Comparison of ENCODE assay signal across 22 cellular contexts in the genomic region with DNA sequence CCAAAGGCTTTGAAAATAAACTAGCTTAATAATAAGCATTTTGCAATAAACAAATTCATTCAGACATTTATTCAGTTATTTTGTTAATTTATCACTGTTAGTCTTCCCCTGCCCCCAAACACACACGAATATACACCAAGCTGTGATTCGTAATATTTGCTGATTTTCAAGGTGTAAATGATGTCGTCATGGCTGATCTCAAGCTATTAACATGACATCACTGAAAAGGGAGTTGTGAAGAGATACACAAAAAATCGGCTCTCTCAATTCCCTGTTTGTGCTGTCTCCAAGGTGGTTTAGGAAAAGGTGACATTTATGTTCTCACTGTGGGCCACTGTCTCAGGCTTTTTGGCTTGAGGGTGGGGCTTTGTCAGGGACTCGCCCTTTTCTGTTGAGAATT.
DNase-seq lines count a peak whose midpoint lies in the region; ATAC-seq, FAIRE-seq and TF ChIP-seq lines count a peak whose summit lies in the region.
"Had no signal": no experiment of that assay in that cellular context is flagged by ENCODE, and none has a peak within 500 bp of the region (broad histone marks: within the 10 kb centered on the region; RNA-seq: fewer than 3 reads in every experiment).

No MANE protein-coding gene starts in this region.

- DNase-seq in NCI-H146 (lab: John Stamatoyannopoulos, UW) (peak; percentile 52), NCI-H748 (lab: John Stamatoyannopoulos, UW; ENCODE audit: unreplicated experiment) (peak; percentile 85), GM12878 (ENCODE audit: low read depth, low spot score) (no peak), substantia nigra (lab: John Stamatoyannopoulos, UW) (no peak), SW480 (ENCODE audit: low spot score) (no peak), mesothelial cell of epicardium (ENCODE audit: low spot score in 2 of 2, unreplicated experiment in 2 of 2) (no peak), 8988T (no peak)
- DNase-seq: ACHN; BE2C; C1 segment of cervical spinal cord; CD4-positive, CD25-positive, alpha-beta regulatory T cell; CD8-positive, alpha-beta memory T cell; COR-L47; DMS 273 treated with DMSO at 0.1 percent for 48 hours; DMS79; GF-D8; H9; IMR-90 had no signal

- H3K9me3 Mint-ChIP-seq in mesothelial cell of epicardium: no peaks in the 10 kb centered on the region
- H3K9me3 Mint-ChIP-seq: H9 had no signal

- H3K4me3 ChIP-seq in HEK293 (ENCODE audit: low read depth, low read length): no peak overlapping the region
- no peak overlapping the region for H3K4me3 ChIP-seq in GM12878
- H3K4me3 ChIP-seq: K562 had no signal

- FAIRE-seq in GM12878 (lab: Jason Lieb, UNC): no peak
- FAIRE-seq: A204.1, H1, K562 had no signal

- H3K27ac ChIP-seq in HEK293 (ENCODE audit: extremely low read depth, low read depth, low read length) (no peak overlapping the region), GM12878 (ENCODE audit: control insufficient read depth, insufficient read depth) (no peak overlapping the region), substantia nigra (ENCODE audit: low read depth, low read length, poor library complexity, severe bottlenecking) (no peak overlapping the region)

- no peaks in the 10 kb centered on the region for H3K27me3 Mint-ChIP-seq in mesothelial cell of epicardium (ENCODE audit: low read depth)
- H3K27me3 Mint-ChIP-seq: CD4-positive, CD25-positive, alpha-beta regulatory T cell; CD8-positive, alpha-beta memory T cell had no signal

- H3K4me1 ChIP-seq in HEK293 (ENCODE audit: control insufficient read depth, insufficient read depth, low read length) (no peaks in the 10 kb centered on the region), GM12878 (ENCODE audit: control insufficient read depth, insufficient read depth, low read length) (no peaks in the 10 kb centered on the region)
- H3K4me1 ChIP-seq: BE2C had no signal

- no peaks in the 10 kb centered on the region for H3K79me2 ChIP-seq in GM12878 (ENCODE audit: control insufficient read depth, insufficient read depth, low read length)

- no peaks in the 10 kb centered on the region for H3K36me3 ChIP-seq in HEK293 (ENCODE audit: control insufficient read depth in 2 of 2, insufficient read depth in 1 of 2, low read length in 2 of 2)
- no peaks in the 10 kb centered on the region for H3K36me3 ChIP-seq in GM12878 (ENCODE audit: control insufficient read depth in 2 of 2, insufficient read depth in 2 of 2, low read length in 1 of 2)
- H3K36me3 ChIP-seq: BE2C had no signal

- SMC1A ChIA-PET in GM12878 (lab: Charles Lee; ENCODE audit: uncharacterized antibody, unreplicated experiment): interaction anchor here (0.8 to 1.7 kb wide), 3 partner anchors 12 to 59 kb away, joined by 3 to 5 read pairs (median 5); no protein-coding TSS in a partner anchor

- TF ChIP-seq RAD21 in GM12878 (IDR thresholded peaks at IDR 0.05; ENCODE audit: insufficient read depth, low read depth, low read length): no peak

- no peaks in the 10 kb centered on the region for H3K27me3 ChIP-seq in GM12878 (replicated peaks in 1 of 2; ENCODE audit: control insufficient read depth in 2 of 2, insufficient read depth in 2 of 2, low read length in 1 of 2)
- H3K27me3 ChIP-seq: BE2C had no signal

- H3K9me3 ChIP-seq in HEK293 (ENCODE audit: control insufficient read depth, insufficient read depth, low read depth, low read length) (no peaks in the 10 kb centered on the region), GM12878 (replicated peaks; ENCODE audit: control insufficient read depth, insufficient read depth, low read length) (no peaks in the 10 kb centered on the region)
- H3K9me3 ChIP-seq: BE2C had no signal

- H3K27ac Mint-ChIP-seq in mesothelial cell of epicardium: no peak overlapping the region
- H3K27ac Mint-ChIP-seq: CD4-positive, CD25-positive, alpha-beta regulatory T cell; CD8-positive, alpha-beta memory T cell; H9 had no signal

- 5% methylated on average over 5 of the region's 5 CpGs for WGBS in GM12878 (ENCODE audit: insufficient coverage, insufficient replicate concordance, low lambda C conversion rate, missing lambda C conversion rate)

- intact Hi-C loops in GM12878 (cut with micrococcal nuclease; ENCODE audit: unreplicated experiment): no loop called here

- in situ Hi-C loops in GM12878 (cut with MboI): no loop called here

- H4K20me1 ChIP-seq in GM12878 (ENCODE audit: control insufficient read depth, insufficient read depth): no peaks in the 10 kb centered on the region

- TF ChIP-seq EP300 in GM12878 (IDR thresholded peaks at IDR 0.05; ENCODE audit: borderline replicate concordance in 1 of 2, control insufficient read depth in 1 of 2, low read depth in 2 of 2, low read length in 2 of 2): no peak

- H3K4me1 Mint-ChIP-seq in mesothelial cell of epicardium: no peaks in the 10 kb centered on the region
- H3K4me1 Mint-ChIP-seq: CD4-positive, CD25-positive, alpha-beta regulatory T cell; CD8-positive, alpha-beta memory T cell; H9 had no signal

- no peaks in the 10 kb centered on the region for H3K36me3 Mint-ChIP-seq in mesothelial cell of epicardium
- H3K36me3 Mint-ChIP-seq: CD4-positive, CD25-positive, alpha-beta regulatory T cell; CD8-positive, alpha-beta memory T cell had no signal

- H2AFZ ChIP-seq in GM12878 (ENCODE audit: control insufficient read depth, low read depth, low read length): no peak overlapping the region

- no peak overlapping the region for H3K4me3 Mint-ChIP-seq in mesothelial cell of epicardium
- H3K4me3 Mint-ChIP-seq: CD4-positive, CD25-positive, alpha-beta regulatory T cell; CD8-positive, alpha-beta memory T cell; H9 had no signal

- no peak overlapping the region for H3K9ac ChIP-seq in GM12878 (ENCODE audit: control insufficient read depth, insufficient read depth, low read length)

- no TSS peak for BruUV-seq in GM12878 (replicated peaks; lab: Mats Ljungman, UMichigan)

- TF ChIP-seq CTCF in HEK293 (tag by site-specific recombination; IDR thresholded peaks at IDR 0.05): no peak
- TF ChIP-seq CTCF in GM12878 (IDR thresholded peaks at IDR 0.05 in 2 of 3, conservative IDR thresholded peaks at IDR 0.05 in 1 of 3; ENCODE audit: control insufficient read depth in 2 of 3, extremely low read depth in 1 of 3, insufficient read depth in 1 of 3, low read depth in 3 of 3, low read length in 3 of 3): no peak
- no peak for TF ChIP-seq CTCF in mesothelial cell of epicardium (IDR thresholded peaks at IDR 0.05; ENCODE audit: unreplicated experiment)

- RAD21 ChIA-PET in GM12878 (lab: Charles Lee; ENCODE audit: unreplicated experiment): interaction anchor here (1.0 kb wide), 1 partner anchor 7 kb away, joined by 4 read pairs; no protein-coding TSS in a partner anchor

- no peak for ATAC-seq in GM12878
- ATAC-seq: K562 had no signal

- H3K4me2 ChIP-seq in GM12878 (ENCODE audit: control insufficient read depth, insufficient read depth): no peak overlapping the region

- POLR2A ChIA-PET in HEK293 (lab: Yijun Ruan, JAX): no interaction called here
- POLR2A ChIA-PET in GM12878 (lab: Charles Lee): no interaction called here

- TF ChIP-seq POLR2A in GM12878 (IDR thresholded peaks at IDR 0.05; ENCODE audit: low read depth, low read length): no peak

- CTCF ChIA-PET in HEK293 (lab: Yijun Ruan, JAX) (no interaction called here), GM12878 (lab: Yijun Ruan, JAX) (interaction anchor here (1.0 to 1.2 kb wide), 2 partner anchors 10 to 24 kb away, joined by 3 read pairs; no protein-coding TSS in a partner anchor)

TF ChIP-seq in HEK293, 187 proteins besides CTCF, POLR2A, EP300 and RAD21 (continues in another document):
- TF ChIP-seq, protein P1, sequence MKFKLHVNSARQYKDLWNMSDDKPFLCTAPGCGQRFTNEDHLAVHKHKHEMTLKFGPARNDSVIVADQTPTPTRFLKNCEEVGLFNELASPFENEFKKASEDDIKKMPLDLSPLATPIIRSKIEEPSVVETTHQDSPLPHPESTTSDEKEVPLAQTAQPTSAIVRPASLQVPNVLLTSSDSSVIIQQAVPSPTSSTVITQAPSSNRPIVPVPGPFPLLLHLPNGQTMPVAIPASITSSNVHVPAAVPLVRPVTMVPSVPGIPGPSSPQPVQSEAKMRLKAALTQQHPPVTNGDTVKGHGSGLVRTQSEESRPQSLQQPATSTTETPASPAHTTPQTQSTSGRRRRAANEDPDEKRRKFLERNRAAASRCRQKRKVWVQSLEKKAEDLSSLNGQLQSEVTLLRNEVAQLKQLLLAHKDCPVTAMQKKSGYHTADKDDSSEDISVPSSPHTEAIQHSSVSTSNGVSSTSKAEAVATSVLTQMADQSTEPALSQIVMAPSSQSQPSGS (tag by site-specific recombination; IDR thresholded peaks at IDR 0.05; ENCODE audit: low read depth): peak; percentile 70

TF ChIP-seq in GM12878, 131 proteins besides CTCF, POLR2A, EP300 and RAD21:
- TF ChIP-seq ATF7 (IDR thresholded peaks at IDR 0.05; ENCODE audit: low read depth): peak; percentile 55; the same call in 1 of the 2 replicates
- TF ChIP-seq, protein P2, sequence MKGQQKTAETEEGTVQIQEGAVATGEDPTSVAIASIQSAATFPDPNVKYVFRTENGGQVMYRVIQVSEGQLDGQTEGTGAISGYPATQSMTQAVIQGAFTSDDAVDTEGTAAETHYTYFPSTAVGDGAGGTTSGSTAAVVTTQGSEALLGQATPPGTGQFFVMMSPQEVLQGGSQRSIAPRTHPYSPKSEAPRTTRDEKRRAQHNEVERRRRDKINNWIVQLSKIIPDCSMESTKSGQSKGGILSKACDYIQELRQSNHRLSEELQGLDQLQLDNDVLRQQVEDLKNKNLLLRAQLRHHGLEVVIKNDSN (IDR thresholded peaks at IDR 0.05; ENCODE audit: borderline replicate concordance, extremely low read length, insufficient read depth, low read depth, low read length): no peak

Comparison
In these comparisons a context has a peak if more than half of its experiments do, and no peak if none do; other contexts are left out.
1. DNase-seq: peak in NCI-H146 (single experiment) and NCI-H748 (single experiment); none in GM12878 (single experiment), substantia nigra (0 of 49), SW480 (single experiment), mesothelial cell of epicardium (0 of 2) and 8988T (single experiment).